Comparison of ENCODE assay signal across 8 cellular contexts in the genomic region with DNA sequence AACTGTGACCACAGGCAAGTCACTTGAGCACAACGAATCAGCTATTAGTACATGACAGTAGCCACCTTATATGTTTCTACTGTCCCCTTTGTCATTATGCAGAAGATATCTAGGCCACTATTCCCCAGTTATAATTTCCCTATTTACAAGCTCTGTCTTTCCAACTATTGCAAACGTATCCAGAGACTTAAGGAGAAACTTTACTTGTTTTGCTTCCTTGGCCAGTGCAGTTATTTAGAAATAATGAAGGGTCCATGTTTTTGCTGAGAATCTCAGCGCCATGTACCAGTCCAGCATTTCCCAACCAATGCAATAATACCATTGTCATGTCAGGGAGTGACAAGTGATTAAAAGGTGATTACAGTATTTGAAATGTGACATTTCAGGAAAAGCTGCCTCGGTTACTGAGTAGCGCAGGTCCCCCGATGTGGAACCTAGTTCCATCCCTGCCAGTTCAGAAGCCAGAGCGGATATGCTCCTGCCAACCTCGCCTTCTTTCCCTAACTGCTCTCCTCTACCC. TPM values are rescaled to one million over a fixed set of nuclear protein-coding genes. Genes with fewer than 3 reads are reported as not detected.
DNase-seq lines count a peak whose midpoint lies in the region; ATAC-seq, FAIRE-seq and TF ChIP-seq lines count a peak whose summit lies in the region.

No MANE protein-coding gene starts in this region.

- peak overlapping the region; percentile 89 for H3K4me3 Mint-ChIP-seq in MCF 10A (ENCODE audit: unreplicated experiment)

- peak overlapping the region; percentile 75 to 78 for H3K9ac ChIP-seq in liver (ENCODE audit: low read depth in 1 of 2, low read length in 2 of 2)

- no peak for TF ChIP-seq CTCF in MCF 10A (IDR thresholded peaks at IDR 0.05; ENCODE audit: unreplicated experiment)
- no peak for TF ChIP-seq CTCF in liver (IDR thresholded peaks at IDR 0.05; ENCODE audit: low read depth, low read length, missing input control)
- no peak for TF ChIP-seq CTCF in tibial artery (IDR thresholded peaks at IDR 0.05)

- ATAC-seq in HG03432 (IDR thresholded peaks at IDR 0.05; ENCODE audit: unreplicated experiment) (no peak), HG02981 (IDR thresholded peaks at IDR 0.05; ENCODE audit: unreplicated experiment) (no peak)

- H3K27me3 ChIP-seq in liver (ENCODE audit: control insufficient read depth in 4 of 4, insufficient read depth in 4 of 4, low read length in 3 of 4) = no peaks in the 10 kb centered on the region
- H3K27me3 ChIP-seq in tibial artery = no peaks in the 10 kb centered on the region

- H3K4me1 Mint-ChIP-seq in MCF 10A (ENCODE audit: insufficient read depth, unreplicated experiment) = peaks cover 6% of the 10 kb centered on the region

- H3K36me3 ChIP-seq in KOPT-K1 (ENCODE audit: insufficient read depth, low read length) = peaks cover 5% of the 10 kb centered on the region; the same call in 1 of the 2 replicates
- H3K36me3 ChIP-seq in liver (ENCODE audit: control insufficient read depth in 4 of 4, insufficient read depth in 3 of 4, low read depth in 1 of 4, low read length in 3 of 4) = no peaks in the 10 kb centered on the region
- H3K36me3 ChIP-seq in tibial artery = no peaks in the 10 kb centered on the region

- TF ChIP-seq RAD21 in liver (IDR thresholded peaks at IDR 0.05) = no peak

- no peak for TF ChIP-seq POLR2A in GM12891 (IDR thresholded peaks at IDR 0.05; ENCODE audit: low read depth, low read length)

- peak overlapping the region; percentile 76 for H3K27ac ChIP-seq in KOPT-K1 (ENCODE audit: low read depth, low read length, poor library complexity, severe bottlenecking)
- peak overlapping the region; percentile 74 to 81 for H3K27ac ChIP-seq in liver (ENCODE audit: low read depth in 1 of 2, low read length in 2 of 2)
- peak overlapping the region; percentile 93 to 96 for H3K27ac ChIP-seq in tibial artery

- peak overlapping the region; percentile 91 for H3K27ac Mint-ChIP-seq in MCF 10A (ENCODE audit: low read depth, unreplicated experiment)

- FAIRE-seq in GM12891 (lab: Jason Lieb, UNC) = peak; percentile 9

- H3K4me3 ChIP-seq in liver (ENCODE audit: low read depth in 1 of 3, low read length in 3 of 3) = peak overlapping the region; percentile 72 to 93 (median 81)
- H3K4me3 ChIP-seq in tibial artery = peak overlapping the region; percentile 60 to 86

- H3K4me1 ChIP-seq in liver (ENCODE audit: control insufficient read depth in 4 of 4, insufficient read depth in 4 of 4, low read length in 3 of 4) (peaks cover 0 to 9% (median 8%) of the 10 kb centered on the region in 4 donors), tibial artery (peaks cover 0 to 15% (median 8%) of the 10 kb centered on the region in 4 donors)

- no peaks in the 10 kb centered on the region for H3K27me3 Mint-ChIP-seq in MCF 10A (ENCODE audit: insufficient read depth, unreplicated experiment)

- TSS peak; percentile 56 for BruUV-seq in MCF 10A (replicated peaks; lab: Mats Ljungman, UMichigan)

- POLR2A ChIA-PET in MCF 10A (lab: Yijun Ruan, JAX) = interaction anchor here (0.6 to 1.4 kb wide), 11 partner anchors 9 to 438 kb away, joined by 3 to 5 read pairs (median 4); no protein-coding TSS in a partner anchor

- intact Hi-C loops in MCF 10A (cut with micrococcal nuclease) = loop anchor here (5.0 kb wide), 1 partner anchor 209 kb away; no protein-coding TSS in a partner anchor
- intact Hi-C loops in tibial artery (cut with DNase I; ENCODE audit: low total_unique reads) = no loop called here

- H3K9me3 Mint-ChIP-seq in MCF 10A (ENCODE audit: unreplicated experiment) = no peaks in the 10 kb centered on the region

- DNase-seq in GM12891 (ENCODE audit: insufficient read length, low spot score) (no peak), MCF 10A (ENCODE audit: unreplicated experiment) (no peak), tibial artery (no peak), Kasumi-1 (lab: John Stamatoyannopoulos, UW) (no peak)

- CTCF ChIA-PET in MCF 10A (lab: Yijun Ruan, JAX) = interaction anchor here (0.5 kb wide), 1 partner anchor 290 kb away, joined by 3 read pairs; no protein-coding TSS in a partner anchor

- no peaks in the 10 kb centered on the region for H3K36me3 Mint-ChIP-seq in MCF 10A (ENCODE audit: insufficient read depth, unreplicated experiment)

- WGBS in liver = 14% methylated on average over 8 of the region's 8 CpGs

- H3K9me3 ChIP-seq in KOPT-K1 (ENCODE audit: insufficient read depth, low read length, poor library complexity, severe bottlenecking) (no peaks in the 10 kb centered on the region), liver (ENCODE audit: control insufficient read depth in 4 of 4, low read length in 3 of 4) (no peaks in the 10 kb centered on the region), tibial artery (no peaks in the 10 kb centered on the region)

TF ChIP-seq in GM12891, 5 proteins besides CTCF, POLR2A, EP300 and RAD21:
- TF ChIP-seq TAF1 (IDR thresholded peaks at IDR 0.05; ENCODE audit: low read depth, low read length) = no peak
- no peak for TF ChIP-seq POU2F2 (IDR thresholded peaks at IDR 0.05; ENCODE audit: low read depth, low read length)
- no peak for TF ChIP-seq PAX5 (IDR thresholded peaks at IDR 0.05; ENCODE audit: insufficient read depth, low read length, severe bottlenecking)
- TF ChIP-seq POLR2AphosphoS5 (IDR thresholded peaks at IDR 0.05; ENCODE audit: low read depth, low read length) = no peak
- TF ChIP-seq SPI1 (IDR thresholded peaks at IDR 0.05; ENCODE audit: low read depth, low read length) = no peak

TF ChIP-seq in liver, 16 proteins besides CTCF, POLR2A, EP300 and RAD21:
- TF ChIP-seq EGR1 (IDR thresholded peaks at IDR 0.05; ENCODE audit: low read depth in 2 of 2) = no peak
- no peak for TF ChIP-seq FOXA1 (IDR thresholded peaks at IDR 0.05)
- no peak for TF ChIP-seq RXRA (IDR thresholded peaks at IDR 0.05)
- no peak for TF ChIP-seq HNF4A (conservative IDR thresholded peaks at IDR 0.05)
- TF ChIP-seq, protein P1, sequence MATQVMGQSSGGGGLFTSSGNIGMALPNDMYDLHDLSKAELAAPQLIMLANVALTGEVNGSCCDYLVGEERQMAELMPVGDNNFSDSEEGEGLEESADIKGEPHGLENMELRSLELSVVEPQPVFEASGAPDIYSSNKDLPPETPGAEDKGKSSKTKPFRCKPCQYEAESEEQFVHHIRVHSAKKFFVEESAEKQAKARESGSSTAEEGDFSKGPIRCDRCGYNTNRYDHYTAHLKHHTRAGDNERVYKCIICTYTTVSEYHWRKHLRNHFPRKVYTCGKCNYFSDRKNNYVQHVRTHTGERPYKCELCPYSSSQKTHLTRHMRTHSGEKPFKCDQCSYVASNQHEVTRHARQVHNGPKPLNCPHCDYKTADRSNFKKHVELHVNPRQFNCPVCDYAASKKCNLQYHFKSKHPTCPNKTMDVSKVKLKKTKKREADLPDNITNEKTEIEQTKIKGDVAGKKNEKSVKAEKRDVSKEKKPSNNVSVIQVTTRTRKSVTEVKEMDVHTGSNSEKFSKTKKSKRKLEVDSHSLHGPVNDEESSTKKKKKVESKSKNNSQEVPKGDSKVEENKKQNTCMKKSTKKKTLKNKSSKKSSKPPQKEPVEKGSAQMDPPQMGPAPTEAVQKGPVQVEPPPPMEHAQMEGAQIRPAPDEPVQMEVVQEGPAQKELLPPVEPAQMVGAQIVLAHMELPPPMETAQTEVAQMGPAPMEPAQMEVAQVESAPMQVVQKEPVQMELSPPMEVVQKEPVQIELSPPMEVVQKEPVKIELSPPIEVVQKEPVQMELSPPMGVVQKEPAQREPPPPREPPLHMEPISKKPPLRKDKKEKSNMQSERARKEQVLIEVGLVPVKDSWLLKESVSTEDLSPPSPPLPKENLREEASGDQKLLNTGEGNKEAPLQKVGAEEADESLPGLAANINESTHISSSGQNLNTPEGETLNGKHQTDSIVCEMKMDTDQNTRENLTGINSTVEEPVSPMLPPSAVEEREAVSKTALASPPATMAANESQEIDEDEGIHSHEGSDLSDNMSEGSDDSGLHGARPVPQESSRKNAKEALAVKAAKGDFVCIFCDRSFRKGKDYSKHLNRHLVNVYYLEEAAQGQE (IDR thresholded peaks at IDR 0.05) = no peak

RNA-seq across cellular contexts. Expression of a gene that starts 0.7 kb away (rescaled TPM):
- polyA plus RNA-seq in GM12891 (2012; ENCODE audit: low read depth, missing spikeins) = 0.76 TPM
- total RNA-seq in MCF 10A (2022) = 3.8 and 4.9 TPM in 2 replicates
- total RNA-seq in liver = 1 to 10 TPM; 1.8 to 2.4 TPM
- under 1 TPM; 0.26 to 0.72 TPM for polyA plus RNA-seq in liver

RNA-seq across cellular contexts. Expression of a gene that starts 37.1 kb away (rescaled TPM):
- polyA plus RNA-seq in GM12891 (2012; ENCODE audit: low read depth, missing spikeins) = 1.2 TPM
- total RNA-seq in MCF 10A (2022) (7.2 and 10.0 TPM in 2 replicates), liver (1 to 10 TPM; 4.9 to 5.2 TPM)
- 1 to 10 TPM in 1 of 2 donors, under 1 TPM in 1; 0.05 to 1.5 TPM for polyA plus RNA-seq in liver
